Comparison of ENCODE assay signal across 8 cellular contexts in genomic region chr19:10431943-10432735, GRCh38. TPM values are rescaled to one million over a fixed set of nuclear protein-coding genes. Genes with fewer than 3 reads are reported as not detected.
DNase-seq lines count a peak whose midpoint lies in the region; ATAC-seq and TF ChIP-seq lines count a peak whose summit lies in the region.

No MANE protein-coding gene starts in this region.

- H3K27me3 ChIP-seq in BLaER1 (no peaks in the 10 kb centered on the region), KMS-11 (ENCODE audit: insufficient read depth, low read depth) (no peaks in the 10 kb centered on the region), esophagus (ENCODE audit: control insufficient read depth in 1 of 2, insufficient read depth in 2 of 2, low read length in 2 of 2) (no peaks in the 10 kb centered on the region)

- peak; percentile 45 for DNase-seq in activated CD8-positive, alpha-beta memory T cell treated with anti-CD3 and anti-CD28 coated beads, Interleukin-2, amount 50 U/mL, for 1 hour (ENCODE audit: extremely low read depth)
- peak; percentile 73 for DNase-seq in natural killer cell
- DNase-seq in foreskin melanocyte = no peak

- TF ChIP-seq CTCF in KMS-11 (conservative IDR thresholded peaks at IDR 0.05; ENCODE audit: low read depth, low read length) = no peak
- no peak for TF ChIP-seq CTCF in natural killer cell (IDR thresholded peaks at IDR 0.05)

- peak overlapping the region; percentile 73 for H3K27ac ChIP-seq in BLaER1
- no peak overlapping the region for H3K27ac ChIP-seq in KMS-11
- H3K27ac ChIP-seq in esophagus (ENCODE audit: low read depth in 2 of 2, low read length in 1 of 2) = peak overlapping the region; percentile 44 to 50

- H3K9me3 ChIP-seq in BLaER1 = no peaks in the 10 kb centered on the region
- no peaks in the 10 kb centered on the region for H3K9me3 ChIP-seq in esophagus (ENCODE audit: control insufficient read depth in 2 of 2, insufficient read depth in 1 of 2, low read depth in 1 of 2, low read length in 1 of 2)

- ATAC-seq in natural killer cell = peak; percentile 32 to 49 (median 47)
- no peak for ATAC-seq in HG02938 (IDR thresholded peaks at IDR 0.05; ENCODE audit: unreplicated experiment)
- ATAC-seq in GM18867 (IDR thresholded peaks at IDR 0.05; ENCODE audit: unreplicated experiment) = no peak

- H3K79me2 ChIP-seq in KMS-11 (ENCODE audit: insufficient read depth, low read depth) = no peaks in the 10 kb centered on the region

- peaks cover 90% of the 10 kb centered on the region for H3K4me1 ChIP-seq in BLaER1
- no peaks in the 10 kb centered on the region for H3K4me1 ChIP-seq in KMS-11 (ENCODE audit: low read depth, poor library complexity, severe bottlenecking)
- peaks cover 5 to 6% of the 10 kb centered on the region in 2 donors for H3K4me1 ChIP-seq in esophagus (ENCODE audit: control insufficient read depth in 2 of 2, insufficient read depth in 2 of 2, low read length in 1 of 2)

- intact Hi-C loops in natural killer cell (cut with micrococcal nuclease) = loop anchor here (5.0 to 10.0 kb wide), 2 partner anchors 47 to 135 kb away; partner anchors contain the start of genes CDKN2D, KRI1 and TYK2

- H3K36me3 ChIP-seq in BLaER1 (no peaks in the 10 kb centered on the region), KMS-11 (ENCODE audit: insufficient read depth) (no peaks in the 10 kb centered on the region), esophagus (ENCODE audit: control insufficient read depth in 2 of 2, insufficient read depth in 2 of 2, low read length in 1 of 2) (no peaks in the 10 kb centered on the region)

- peaks cover 2 to 3% of the 10 kb centered on the region in 2 donors for H3K9me3 Mint-ChIP-seq in natural killer cell

- H3K27ac Mint-ChIP-seq in natural killer cell = peak overlapping the region; percentile 95 to 96

- H2AFZ ChIP-seq in KMS-11 (ENCODE audit: low read depth) = no peak overlapping the region

- H3K27me3 Mint-ChIP-seq in natural killer cell (ENCODE audit: low read depth in 2 of 2) = peaks cover 3 to 7% of the 10 kb centered on the region in 2 donors

- H3K4me3 ChIP-seq in BLaER1 (peak overlapping the region; percentile 62), KMS-11 (IDR thresholded peaks at IDR 0.05; ENCODE audit: insufficient read depth, low read depth, low read length) (no peak overlapping the region), esophagus (ENCODE audit: low read depth in 1 of 2, low read length in 2 of 2) (peak overlapping the region; percentile 34 to 51)

- peaks cover 55 to 66% of the 10 kb centered on the region in 2 donors for H3K4me1 Mint-ChIP-seq in natural killer cell

- H3K4me3 Mint-ChIP-seq in natural killer cell = peak overlapping the region; percentile 95

- H3K9ac ChIP-seq in BLaER1 = peak overlapping the region; percentile 71
- no peak overlapping the region for H3K9ac ChIP-seq in KMS-11

- WGBS in esophagus, 2 donors = 2 to 5% methylated on average over 40 to 59 of the region's 64 CpGs

- peak overlapping the region; percentile 95 for H3K4me2 ChIP-seq in BLaER1
- peak overlapping the region; percentile 17; the same call in 1 of the 2 replicates for H3K4me2 ChIP-seq in KMS-11

- H3K36me3 Mint-ChIP-seq in natural killer cell = peaks cover 7% of the 10 kb centered on the region

- H4K20me1 ChIP-seq in BLaER1 (peaks cover 81% of the 10 kb centered on the region), KMS-11 (ENCODE audit: insufficient read depth) (no peaks in the 10 kb centered on the region)

RNA-seq across cellular contexts. Expression of gene PDE4A, which starts 11.8 kb away (rescaled TPM):
- 1 to 10 TPM; 1.2 to 1.3 TPM for polyA plus RNA-seq in esophagus
- 10 to 100 TPM; 34.2 to 46.2 (median 44.9) TPM for total RNA-seq in natural killer cell

RNA-seq across cellular contexts. Expression of gene CDC37, which starts 28.8 kb away (rescaled TPM):
- 100 to 1,000 TPM; 162 to 206 TPM for polyA plus RNA-seq in esophagus
- 100 to 1,000 TPM; 211 to 242 (median 223) TPM for total RNA-seq in natural killer cell

RNA-seq across cellular contexts. Expression of gene TYK2, which starts 51.8 kb away (rescaled TPM):
- polyA plus RNA-seq in esophagus = 10 to 100 TPM; 56.2 to 96.8 TPM
- 100 to 1,000 TPM; 401 to 469 (median 454) TPM for total RNA-seq in natural killer cell

Comparison
In these comparisons a context has a peak if more than half of its experiments do, and no peak if none do; other contexts are left out.
1. ATAC-seq: peak in natural killer cell (3 of 3); none in HG02938 (single experiment) and GM18867 (single experiment).